ENCODE assay signal across 8 cellular contexts in genomic region chr1:111570781-111571181, GRCh38. TPM values are rescaled to one million over a fixed set of nuclear protein-coding genes. Genes with fewer than 3 reads are reported as not detected.
DNase-seq lines count a peak whose midpoint lies in the region; ATAC-seq and TF ChIP-seq lines count a peak whose summit lies in the region.

No MANE protein-coding gene starts in this region.

- no peak overlapping the region for H3K4me3 ChIP-seq in MG63
- no peak overlapping the region for H3K4me3 ChIP-seq in kidney epithelial cell (ENCODE audit: low read depth, low read length)
- H3K4me3 ChIP-seq in thyroid gland (replicated peaks in 1 of 3) = no peak overlapping the region
- no peak overlapping the region for H3K4me3 ChIP-seq in coronary artery

- H3K4me1 Mint-ChIP-seq in activated T-helper 1 cell treated with anti-CD3 and anti-CD28 coated beads, Interleukin-12 subunit alpha, Interleukin-12 subunit beta, Interleukin-2, Interleukin-4 antibody, amounts not matched to agents 30 ng/mL and 10 ng/mL and 1 ng/mL, durations not matched to agents 14 hours and 24 hours and 36 hours (ENCODE audit: low read depth) = peaks cover 28% of the 10 kb centered on the region

- H3K4me3 Mint-ChIP-seq in activated T-helper 1 cell treated with anti-CD3 and anti-CD28 coated beads, Interleukin-12 subunit alpha, Interleukin-12 subunit beta, Interleukin-2, Interleukin-4 antibody, amounts not matched to agents 30 ng/mL and 10 ng/mL and 1 ng/mL, durations not matched to agents 14 hours and 24 hours and 36 hours = peak overlapping the region; percentile 37

- peaks cover 14 to 22% of the 10 kb centered on the region in 2 donors for H3K4me1 ChIP-seq in thyroid gland

- H3K27me3 Mint-ChIP-seq in activated T-helper 1 cell treated with anti-CD3 and anti-CD28 coated beads, Interleukin-12 subunit alpha, Interleukin-12 subunit beta, Interleukin-2, Interleukin-4 antibody, amounts not matched to agents 30 ng/mL and 10 ng/mL and 1 ng/mL, durations not matched to agents 14 hours and 24 hours and 36 hours (ENCODE audit: insufficient read depth) = no peaks in the 10 kb centered on the region

- H3K9me3 ChIP-seq in MG63 (no peaks in the 10 kb centered on the region), thyroid gland (no peaks in the 10 kb centered on the region)

- H3K9me3 Mint-ChIP-seq in activated T-helper 1 cell treated with anti-CD3 and anti-CD28 coated beads, Interleukin-12 subunit alpha, Interleukin-12 subunit beta, Interleukin-2, Interleukin-4 antibody, amounts not matched to agents 30 ng/mL and 10 ng/mL and 1 ng/mL, durations not matched to agents 14 hours and 24 hours and 36 hours = peaks cover 4% of the 10 kb centered on the region

- TF ChIP-seq CTCF in kidney epithelial cell (IDR thresholded peaks at IDR 0.05; ENCODE audit: insufficient read depth, low read length, poor library complexity, severe bottlenecking) (peak; percentile 37), thyroid gland (IDR thresholded peaks at IDR 0.05) (peak in 4 of 6 experiments; percentile 40 to 50 (median 42)), coronary artery (IDR thresholded peaks at IDR 0.05) (no peak)

- DNase-seq in GDM1 (lab: John Stamatoyannopoulos, UW) = peak; percentile 6
- peak; percentile 9 for DNase-seq in MG63
- DNase-seq in activated T-helper 1 cell treated with anti-CD3 and anti-CD28 coated beads, Interleukin-12 subunit alpha, Interleukin-12 subunit beta, Interleukin-2, Interleukin-4 antibody, amounts not matched to agents 30 ng/mL and 10 ng/mL and 1 ng/mL, durations not matched to agents 14 hours and 24 hours and 36 hours (ENCODE audit: low spot score) = no peak
- no peak for DNase-seq in kidney epithelial cell (ENCODE audit: low read depth)
- peak; percentile 85 to 94 for DNase-seq in thyroid gland
- DNase-seq in NCI-H2227 treated with DMSO at 0.1 percent for 48 hours (lab: John Stamatoyannopoulos, UW) = no peak
- DNase-seq in coronary artery (ENCODE audit: low spot score) = no peak

- ATAC-seq in HG02884 (IDR thresholded peaks at IDR 0.05; ENCODE audit: unreplicated experiment) = no peak

- 59 to 71% methylated on average over 2 of the region's 2 CpGs for WGBS in thyroid gland, 2 donors

- no peak for TF ChIP-seq POLR2A in thyroid gland (IDR thresholded peaks at IDR 0.05)

- H3K27me3 ChIP-seq in MG63 = no peaks in the 10 kb centered on the region
- no peaks in the 10 kb centered on the region for H3K27me3 ChIP-seq in kidney epithelial cell (ENCODE audit: control insufficient read depth, insufficient read depth, low read length)
- no peaks in the 10 kb centered on the region for H3K27me3 ChIP-seq in thyroid gland

- H3K27ac ChIP-seq in thyroid gland (peak overlapping the region; percentile 37 to 60 (median 54)), coronary artery (no peak overlapping the region)

- H3K36me3 ChIP-seq in MG63 (no peaks in the 10 kb centered on the region), kidney epithelial cell (ENCODE audit: control insufficient read depth, insufficient read depth, low read length) (no peaks in the 10 kb centered on the region), thyroid gland (no peaks in the 10 kb centered on the region)

- H3K36me3 Mint-ChIP-seq in activated T-helper 1 cell treated with anti-CD3 and anti-CD28 coated beads, Interleukin-12 subunit alpha, Interleukin-12 subunit beta, Interleukin-2, Interleukin-4 antibody, amounts not matched to agents 30 ng/mL and 10 ng/mL and 1 ng/mL, durations not matched to agents 14 hours and 24 hours and 36 hours (ENCODE audit: low read depth) = peaks cover 2% of the 10 kb centered on the region

- intact Hi-C loops in activated T-helper 1 cell treated with anti-CD3 and anti-CD28 coated beads, Interleukin-12 subunit alpha, Interleukin-12 subunit beta, Interleukin-2, Interleukin-4 antibody, amounts not matched to agents 30 ng/mL and 10 ng/mL and 1 ng/mL, durations not matched to agents 14 hours and 24 hours and 36 hours (cut with micrococcal nuclease) = no loop called here
- intact Hi-C loops in thyroid gland (cut with DNase I) = no loop called here

- no peak overlapping the region for H3K27ac Mint-ChIP-seq in activated T-helper 1 cell treated with anti-CD3 and anti-CD28 coated beads, Interleukin-12 subunit alpha, Interleukin-12 subunit beta, Interleukin-2, Interleukin-4 antibody, amounts not matched to agents 30 ng/mL and 10 ng/mL and 1 ng/mL, durations not matched to agents 14 hours and 24 hours and 36 hours

RNA-seq across cellular contexts. Expression of gene RAP1A, which starts 48.8 kb away (rescaled TPM):
- 20.6 and 35.6 TPM in 2 replicates for total RNA-seq in MG63 (2014; rRNA removed; shearing (Covaris generic); ENCODE audit: low replicate concordance)
- 326 and 348 TPM in 2 replicates for total RNA-seq in activated T-helper 1 cell treated with anti-CD3 and anti-CD28 coated beads, Interleukin-12 subunit alpha, Interleukin-12 subunit beta, Interleukin-2, Interleukin-4 antibody, amounts not matched to agents 30 ng/mL and 10 ng/mL and 1 ng/mL, durations not matched to agents 14 hours and 24 hours and 36 hours
- total RNA-seq in kidney epithelial cell = 39.2 and 42.8 TPM in 2 replicates
- 10 to 100 TPM; 54.2 to 91.7 (median 71.9) TPM for total RNA-seq in thyroid gland

Comparison
In these comparisons a context has a peak if more than half of its experiments do, and no peak if none do; other contexts are left out.
1. DNase-seq: peak in GDM1 (single experiment), MG63 (single experiment) and thyroid gland (2 of 2); none in activated T-helper 1 cell treated with anti-CD3 and anti-CD28 coated beads, Interleukin-12 subunit alpha, Interleukin-12 subunit beta, Interleukin-2, Interleukin-4 antibody, amounts not matched to agents 30 ng/mL and 10 ng/mL and 1 ng/mL, durations not matched to agents 14 hours and 24 hours and 36 hours (single experiment), kidney epithelial cell (single experiment), NCI-H2227 treated with DMSO at 0.1 percent for 48 hours (single experiment) and coronary artery (single experiment).
2. H3K27ac ChIP-seq: peak in thyroid gland (3 of 3); none in coronary artery (0 of 2).